ENCODE assay signal across 1 cellular context in the genomic region with DNA sequence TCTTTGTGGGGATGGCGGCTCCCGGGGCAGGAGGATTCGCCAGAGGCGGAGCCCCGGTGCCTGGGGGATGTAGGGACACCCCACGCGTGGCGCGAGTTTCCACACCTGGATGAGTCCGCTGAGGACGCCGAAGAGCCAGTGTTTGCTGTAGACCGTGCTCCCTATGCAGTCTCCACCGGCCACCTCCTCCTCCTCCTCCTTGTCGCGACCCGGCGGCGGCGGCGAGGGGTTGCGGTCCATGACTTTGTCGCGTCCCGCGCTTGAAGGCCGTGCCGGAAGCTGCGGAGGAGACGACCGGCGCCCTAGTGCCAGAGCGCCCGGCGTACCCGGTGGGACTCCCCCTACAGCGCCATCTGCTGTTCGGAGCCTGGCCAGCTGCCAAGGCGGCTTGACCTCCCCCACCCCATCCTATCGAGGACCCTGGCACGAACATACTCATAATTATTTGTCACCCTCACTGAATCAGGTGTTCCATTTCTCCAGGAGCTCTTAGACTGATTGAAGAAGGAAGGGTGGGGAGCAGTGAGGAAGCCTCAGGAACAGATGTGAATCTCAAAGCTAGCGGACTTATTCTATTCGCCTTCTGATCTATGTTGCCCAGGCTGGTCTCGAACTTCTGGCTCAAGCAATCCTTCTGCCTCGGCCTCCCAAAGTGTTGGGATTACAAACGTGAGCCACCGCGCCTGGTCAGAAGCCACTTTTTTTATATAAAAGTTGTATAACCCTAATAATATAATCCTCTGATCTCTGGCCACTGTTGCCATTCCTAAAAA.
TF ChIP-seq lines count a peak whose summit lies in the region.

A gene with protein sequence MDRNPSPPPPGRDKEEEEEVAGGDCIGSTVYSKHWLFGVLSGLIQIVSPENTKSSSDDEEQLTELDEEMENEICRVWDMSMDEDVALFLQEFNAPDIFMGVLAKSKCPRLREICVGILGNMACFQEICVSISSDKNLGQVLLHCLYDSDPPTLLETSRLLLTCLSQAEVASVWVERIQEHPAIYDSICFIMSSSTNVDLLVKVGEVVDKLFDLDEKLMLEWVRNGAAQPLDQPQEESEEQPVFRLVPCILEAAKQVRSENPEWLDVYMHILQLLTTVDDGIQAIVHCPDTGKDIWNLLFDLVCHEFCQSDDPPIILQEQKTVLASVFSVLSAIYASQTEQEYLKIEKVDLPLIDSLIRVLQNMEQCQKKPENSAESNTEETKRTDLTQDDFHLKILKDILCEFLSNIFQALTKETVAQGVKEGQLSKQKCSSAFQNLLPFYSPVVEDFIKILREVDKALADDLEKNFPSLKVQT (minus strand): TSS at position 281 of the 773 bp plus-strand sequence. CDS start 41 bp downstream, at position 240.

TF ChIP-seq in HepG2, 621 proteins besides CTCF, POLR2A, EP300 and RAD21 (continued from another document and continues in another):
- TF ChIP-seq, protein P1, sequence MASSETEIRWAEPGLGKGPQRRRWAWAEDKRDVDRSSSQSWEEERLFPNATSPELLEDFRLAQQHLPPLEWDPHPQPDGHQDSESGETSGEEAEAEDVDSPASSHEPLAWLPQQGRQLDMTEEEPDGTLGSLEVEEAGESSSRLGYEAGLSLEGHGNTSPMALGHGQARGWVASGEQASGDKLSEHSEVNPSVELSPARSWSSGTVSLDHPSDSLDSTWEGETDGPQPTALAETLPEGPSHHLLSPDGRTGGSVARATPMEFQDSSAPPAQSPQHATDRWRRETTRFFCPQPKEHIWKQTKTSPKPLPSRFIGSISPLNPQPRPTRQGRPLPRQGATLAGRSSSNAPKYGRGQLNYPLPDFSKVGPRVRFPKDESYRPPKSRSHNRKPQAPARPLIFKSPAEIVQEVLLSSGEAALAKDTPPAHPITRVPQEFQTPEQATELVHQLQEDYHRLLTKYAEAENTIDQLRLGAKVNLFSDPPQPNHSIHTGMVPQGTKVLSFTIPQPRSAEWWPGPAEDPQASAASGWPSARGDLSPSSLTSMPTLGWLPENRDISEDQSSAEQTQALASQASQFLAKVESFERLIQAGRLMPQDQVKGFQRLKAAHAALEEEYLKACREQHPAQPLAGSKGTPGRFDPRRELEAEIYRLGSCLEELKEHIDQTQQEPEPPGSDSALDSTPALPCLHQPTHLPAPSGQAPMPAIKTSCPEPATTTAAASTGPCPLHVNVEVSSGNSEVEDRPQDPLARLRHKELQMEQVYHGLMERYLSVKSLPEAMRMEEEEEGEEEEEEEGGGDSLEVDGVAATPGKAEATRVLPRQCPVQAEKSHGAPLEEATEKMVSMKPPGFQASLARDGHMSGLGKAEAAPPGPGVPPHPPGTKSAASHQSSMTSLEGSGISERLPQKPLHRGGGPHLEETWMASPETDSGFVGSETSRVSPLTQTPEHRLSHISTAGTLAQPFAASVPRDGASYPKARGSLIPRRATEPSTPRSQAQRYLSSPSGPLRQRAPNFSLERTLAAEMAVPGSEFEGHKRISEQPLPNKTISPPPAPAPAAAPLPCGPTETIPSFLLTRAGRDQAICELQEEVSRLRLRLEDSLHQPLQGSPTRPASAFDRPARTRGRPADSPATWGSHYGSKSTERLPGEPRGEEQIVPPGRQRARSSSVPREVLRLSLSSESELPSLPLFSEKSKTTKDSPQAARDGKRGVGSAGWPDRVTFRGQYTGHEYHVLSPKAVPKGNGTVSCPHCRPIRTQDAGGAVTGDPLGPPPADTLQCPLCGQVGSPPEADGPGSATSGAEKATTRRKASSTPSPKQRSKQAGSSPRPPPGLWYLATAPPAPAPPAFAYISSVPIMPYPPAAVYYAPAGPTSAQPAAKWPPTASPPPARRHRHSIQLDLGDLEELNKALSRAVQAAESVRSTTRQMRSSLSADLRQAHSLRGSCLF (CRISPR knock-in tag; IDR thresholded peaks at IDR 0.05; ENCODE audit: borderline replicate concordance), result no peak
- no peak for TF ChIP-seq ZNF432 (CRISPR knock-in tag; IDR thresholded peaks at IDR 0.05; ENCODE audit: borderline replicate concordance)
- TF ChIP-seq ZNF326 (CRISPR knock-in tag; IDR thresholded peaks at IDR 0.05; ENCODE audit: borderline replicate concordance), result no peak
- peak; percentile 84 for TF ChIP-seq GFI1 (CRISPR knock-in tag; IDR thresholded peaks at IDR 0.05; ENCODE audit: borderline replicate concordance)
- peak; percentile 97 for TF ChIP-seq ZFX (CRISPR knock-in tag; IDR thresholded peaks at IDR 0.05; ENCODE audit: low read depth)
- no peak; the same call in 1 of the 2 replicates for TF ChIP-seq TMF1 (CRISPR knock-in tag; IDR thresholded peaks at IDR 0.05; ENCODE audit: low read depth)
- peak; percentile 66; the same call in 1 of the 2 replicates for TF ChIP-seq ZNF12 (CRISPR knock-in tag; IDR thresholded peaks at IDR 0.05)
- no peak for TF ChIP-seq ZNF790 (CRISPR knock-in tag; IDR thresholded peaks at IDR 0.05; ENCODE audit: borderline replicate concordance)
- peak; percentile 49 for TF ChIP-seq NCOA2 (CRISPR knock-in tag; IDR thresholded peaks at IDR 0.05)
- TF ChIP-seq, protein P2, sequence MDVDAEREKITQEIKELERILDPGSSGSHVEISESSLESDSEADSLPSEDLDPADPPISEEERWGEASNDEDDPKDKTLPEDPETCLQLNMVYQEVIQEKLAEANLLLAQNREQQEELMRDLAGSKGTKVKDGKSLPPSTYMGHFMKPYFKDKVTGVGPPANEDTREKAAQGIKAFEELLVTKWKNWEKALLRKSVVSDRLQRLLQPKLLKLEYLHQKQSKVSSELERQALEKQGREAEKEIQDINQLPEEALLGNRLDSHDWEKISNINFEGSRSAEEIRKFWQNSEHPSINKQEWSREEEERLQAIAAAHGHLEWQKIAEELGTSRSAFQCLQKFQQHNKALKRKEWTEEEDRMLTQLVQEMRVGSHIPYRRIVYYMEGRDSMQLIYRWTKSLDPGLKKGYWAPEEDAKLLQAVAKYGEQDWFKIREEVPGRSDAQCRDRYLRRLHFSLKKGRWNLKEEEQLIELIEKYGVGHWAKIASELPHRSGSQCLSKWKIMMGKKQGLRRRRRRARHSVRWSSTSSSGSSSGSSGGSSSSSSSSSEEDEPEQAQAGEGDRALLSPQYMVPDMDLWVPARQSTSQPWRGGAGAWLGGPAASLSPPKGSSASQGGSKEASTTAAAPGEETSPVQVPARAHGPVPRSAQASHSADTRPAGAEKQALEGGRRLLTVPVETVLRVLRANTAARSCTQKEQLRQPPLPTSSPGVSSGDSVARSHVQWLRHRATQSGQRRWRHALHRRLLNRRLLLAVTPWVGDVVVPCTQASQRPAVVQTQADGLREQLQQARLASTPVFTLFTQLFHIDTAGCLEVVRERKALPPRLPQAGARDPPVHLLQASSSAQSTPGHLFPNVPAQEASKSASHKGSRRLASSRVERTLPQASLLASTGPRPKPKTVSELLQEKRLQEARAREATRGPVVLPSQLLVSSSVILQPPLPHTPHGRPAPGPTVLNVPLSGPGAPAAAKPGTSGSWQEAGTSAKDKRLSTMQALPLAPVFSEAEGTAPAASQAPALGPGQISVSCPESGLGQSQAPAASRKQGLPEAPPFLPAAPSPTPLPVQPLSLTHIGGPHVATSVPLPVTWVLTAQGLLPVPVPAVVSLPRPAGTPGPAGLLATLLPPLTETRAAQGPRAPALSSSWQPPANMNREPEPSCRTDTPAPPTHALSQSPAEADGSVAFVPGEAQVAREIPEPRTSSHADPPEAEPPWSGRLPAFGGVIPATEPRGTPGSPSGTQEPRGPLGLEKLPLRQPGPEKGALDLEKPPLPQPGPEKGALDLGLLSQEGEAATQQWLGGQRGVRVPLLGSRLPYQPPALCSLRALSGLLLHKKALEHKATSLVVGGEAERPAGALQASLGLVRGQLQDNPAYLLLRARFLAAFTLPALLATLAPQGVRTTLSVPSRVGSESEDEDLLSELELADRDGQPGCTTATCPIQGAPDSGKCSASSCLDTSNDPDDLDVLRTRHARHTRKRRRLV (CRISPR knock-in tag; IDR thresholded peaks at IDR 0.05), result no peak
- TF ChIP-seq ZNF501 (CRISPR knock-in tag; IDR thresholded peaks at IDR 0.05), result peak; percentile 85
- TF ChIP-seq, protein P3, sequence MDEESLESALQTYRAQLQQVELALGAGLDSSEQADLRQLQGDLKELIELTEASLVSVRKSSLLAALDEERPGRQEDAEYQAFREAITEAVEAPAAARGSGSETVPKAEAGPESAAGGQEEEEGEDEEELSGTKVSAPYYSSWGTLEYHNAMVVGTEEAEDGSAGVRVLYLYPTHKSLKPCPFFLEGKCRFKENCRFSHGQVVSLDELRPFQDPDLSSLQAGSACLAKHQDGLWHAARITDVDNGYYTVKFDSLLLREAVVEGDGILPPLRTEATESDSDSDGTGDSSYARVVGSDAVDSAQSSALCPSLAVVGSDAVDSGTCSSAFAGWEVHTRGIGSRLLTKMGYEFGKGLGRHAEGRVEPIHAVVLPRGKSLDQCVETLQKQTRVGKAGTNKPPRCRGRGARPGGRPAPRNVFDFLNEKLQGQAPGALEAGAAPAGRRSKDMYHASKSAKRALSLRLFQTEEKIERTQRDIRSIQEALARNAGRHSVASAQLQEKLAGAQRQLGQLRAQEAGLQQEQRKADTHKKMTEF (CRISPR knock-in tag; IDR thresholded peaks at IDR 0.05), result peak; percentile 92
- TF ChIP-seq, protein P4, sequence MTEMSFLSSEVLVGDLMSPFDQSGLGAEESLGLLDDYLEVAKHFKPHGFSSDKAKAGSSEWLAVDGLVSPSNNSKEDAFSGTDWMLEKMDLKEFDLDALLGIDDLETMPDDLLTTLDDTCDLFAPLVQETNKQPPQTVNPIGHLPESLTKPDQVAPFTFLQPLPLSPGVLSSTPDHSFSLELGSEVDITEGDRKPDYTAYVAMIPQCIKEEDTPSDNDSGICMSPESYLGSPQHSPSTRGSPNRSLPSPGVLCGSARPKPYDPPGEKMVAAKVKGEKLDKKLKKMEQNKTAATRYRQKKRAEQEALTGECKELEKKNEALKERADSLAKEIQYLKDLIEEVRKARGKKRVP (CRISPR knock-in tag; IDR thresholded peaks at IDR 0.05), result no peak; a peak in 1 of 4 replicates
- TF ChIP-seq, protein P5, sequence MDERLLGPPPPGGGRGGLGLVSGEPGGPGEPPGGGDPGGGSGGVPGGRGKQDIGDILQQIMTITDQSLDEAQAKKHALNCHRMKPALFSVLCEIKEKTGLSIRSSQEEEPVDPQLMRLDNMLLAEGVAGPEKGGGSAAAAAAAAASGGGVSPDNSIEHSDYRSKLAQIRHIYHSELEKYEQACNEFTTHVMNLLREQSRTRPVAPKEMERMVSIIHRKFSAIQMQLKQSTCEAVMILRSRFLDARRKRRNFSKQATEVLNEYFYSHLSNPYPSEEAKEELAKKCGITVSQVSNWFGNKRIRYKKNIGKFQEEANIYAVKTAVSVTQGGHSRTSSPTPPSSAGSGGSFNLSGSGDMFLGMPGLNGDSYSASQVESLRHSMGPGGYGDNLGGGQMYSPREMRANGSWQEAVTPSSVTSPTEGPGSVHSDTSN (CRISPR knock-in tag; IDR thresholded peaks at IDR 0.05), result no peak
- TF ChIP-seq, protein P6, sequence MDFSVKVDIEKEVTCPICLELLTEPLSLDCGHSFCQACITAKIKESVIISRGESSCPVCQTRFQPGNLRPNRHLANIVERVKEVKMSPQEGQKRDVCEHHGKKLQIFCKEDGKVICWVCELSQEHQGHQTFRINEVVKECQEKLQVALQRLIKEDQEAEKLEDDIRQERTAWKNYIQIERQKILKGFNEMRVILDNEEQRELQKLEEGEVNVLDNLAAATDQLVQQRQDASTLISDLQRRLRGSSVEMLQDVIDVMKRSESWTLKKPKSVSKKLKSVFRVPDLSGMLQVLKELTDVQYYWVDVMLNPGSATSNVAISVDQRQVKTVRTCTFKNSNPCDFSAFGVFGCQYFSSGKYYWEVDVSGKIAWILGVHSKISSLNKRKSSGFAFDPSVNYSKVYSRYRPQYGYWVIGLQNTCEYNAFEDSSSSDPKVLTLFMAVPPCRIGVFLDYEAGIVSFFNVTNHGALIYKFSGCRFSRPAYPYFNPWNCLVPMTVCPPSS (IDR thresholded peaks at IDR 0.05), result no peak
- TF ChIP-seq ARNTL (CRISPR knock-in tag; IDR thresholded peaks at IDR 0.05), result peak; percentile 67; the same call in 1 of the 2 replicates
- TF ChIP-seq, protein P7, sequence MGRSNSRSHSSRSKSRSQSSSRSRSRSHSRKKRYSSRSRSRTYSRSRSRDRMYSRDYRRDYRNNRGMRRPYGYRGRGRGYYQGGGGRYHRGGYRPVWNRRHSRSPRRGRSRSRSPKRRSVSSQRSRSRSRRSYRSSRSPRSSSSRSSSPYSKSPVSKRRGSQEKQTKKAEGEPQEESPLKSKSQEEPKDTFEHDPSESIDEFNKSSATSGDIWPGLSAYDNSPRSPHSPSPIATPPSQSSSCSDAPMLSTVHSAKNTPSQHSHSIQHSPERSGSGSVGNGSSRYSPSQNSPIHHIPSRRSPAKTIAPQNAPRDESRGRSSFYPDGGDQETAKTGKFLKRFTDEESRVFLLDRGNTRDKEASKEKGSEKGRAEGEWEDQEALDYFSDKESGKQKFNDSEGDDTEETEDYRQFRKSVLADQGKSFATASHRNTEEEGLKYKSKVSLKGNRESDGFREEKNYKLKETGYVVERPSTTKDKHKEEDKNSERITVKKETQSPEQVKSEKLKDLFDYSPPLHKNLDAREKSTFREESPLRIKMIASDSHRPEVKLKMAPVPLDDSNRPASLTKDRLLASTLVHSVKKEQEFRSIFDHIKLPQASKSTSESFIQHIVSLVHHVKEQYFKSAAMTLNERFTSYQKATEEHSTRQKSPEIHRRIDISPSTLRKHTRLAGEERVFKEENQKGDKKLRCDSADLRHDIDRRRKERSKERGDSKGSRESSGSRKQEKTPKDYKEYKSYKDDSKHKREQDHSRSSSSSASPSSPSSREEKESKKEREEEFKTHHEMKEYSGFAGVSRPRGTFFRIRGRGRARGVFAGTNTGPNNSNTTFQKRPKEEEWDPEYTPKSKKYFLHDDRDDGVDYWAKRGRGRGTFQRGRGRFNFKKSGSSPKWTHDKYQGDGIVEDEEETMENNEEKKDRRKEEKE (IDR thresholded peaks at IDR 0.05), result no peak
- no peak for TF ChIP-seq ZNF256 (CRISPR knock-in tag; conservative IDR thresholded peaks at IDR 0.05)
- TF ChIP-seq, protein P8, sequence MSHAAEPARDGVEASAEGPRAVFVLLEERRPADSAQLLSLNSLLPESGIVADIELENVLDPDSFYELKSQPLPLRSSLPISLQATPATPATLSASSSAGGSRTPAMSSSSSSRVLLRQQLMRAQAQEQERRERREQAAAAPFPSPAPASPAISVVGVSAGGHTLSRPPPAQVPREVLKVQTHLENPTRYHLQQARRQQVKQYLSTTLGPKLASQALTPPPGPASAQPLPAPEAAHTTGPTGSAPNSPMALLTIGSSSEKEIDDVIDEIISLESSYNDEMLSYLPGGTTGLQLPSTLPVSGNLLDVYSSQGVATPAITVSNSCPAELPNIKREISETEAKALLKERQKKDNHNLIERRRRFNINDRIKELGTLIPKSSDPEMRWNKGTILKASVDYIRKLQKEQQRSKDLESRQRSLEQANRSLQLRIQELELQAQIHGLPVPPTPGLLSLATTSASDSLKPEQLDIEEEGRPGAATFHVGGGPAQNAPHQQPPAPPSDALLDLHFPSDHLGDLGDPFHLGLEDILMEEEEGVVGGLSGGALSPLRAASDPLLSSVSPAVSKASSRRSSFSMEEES (CRISPR knock-in tag; IDR thresholded peaks at IDR 0.05), result 0 out of 2 replicates have a peak, but pooled peaks have one; percentile 43
- peak; percentile 95 for TF ChIP-seq KAT8 (CRISPR knock-in tag; IDR thresholded peaks at IDR 0.05)
- TF ChIP-seq, protein P9, sequence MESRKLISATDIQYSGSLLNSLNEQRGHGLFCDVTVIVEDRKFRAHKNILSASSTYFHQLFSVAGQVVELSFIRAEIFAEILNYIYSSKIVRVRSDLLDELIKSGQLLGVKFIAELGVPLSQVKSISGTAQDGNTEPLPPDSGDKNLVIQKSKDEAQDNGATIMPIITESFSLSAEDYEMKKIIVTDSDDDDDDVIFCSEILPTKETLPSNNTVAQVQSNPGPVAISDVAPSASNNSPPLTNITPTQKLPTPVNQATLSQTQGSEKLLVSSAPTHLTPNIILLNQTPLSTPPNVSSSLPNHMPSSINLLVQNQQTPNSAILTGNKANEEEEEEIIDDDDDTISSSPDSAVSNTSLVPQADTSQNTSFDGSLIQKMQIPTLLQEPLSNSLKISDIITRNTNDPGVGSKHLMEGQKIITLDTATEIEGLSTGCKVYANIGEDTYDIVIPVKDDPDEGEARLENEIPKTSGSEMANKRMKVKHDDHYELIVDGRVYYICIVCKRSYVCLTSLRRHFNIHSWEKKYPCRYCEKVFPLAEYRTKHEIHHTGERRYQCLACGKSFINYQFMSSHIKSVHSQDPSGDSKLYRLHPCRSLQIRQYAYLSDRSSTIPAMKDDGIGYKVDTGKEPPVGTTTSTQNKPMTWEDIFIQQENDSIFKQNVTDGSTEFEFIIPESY (CRISPR knock-in tag; IDR thresholded peaks at IDR 0.05), result peak; percentile 76; the same call in 1 of the 2 replicates
- TF ChIP-seq ZNF777 (CRISPR knock-in tag; IDR thresholded peaks at IDR 0.05), result no peak
- TF ChIP-seq ZBTB1 (CRISPR knock-in tag; IDR thresholded peaks at IDR 0.05; ENCODE audit: borderline replicate concordance), result no peak
